In the genomic region with DNA sequence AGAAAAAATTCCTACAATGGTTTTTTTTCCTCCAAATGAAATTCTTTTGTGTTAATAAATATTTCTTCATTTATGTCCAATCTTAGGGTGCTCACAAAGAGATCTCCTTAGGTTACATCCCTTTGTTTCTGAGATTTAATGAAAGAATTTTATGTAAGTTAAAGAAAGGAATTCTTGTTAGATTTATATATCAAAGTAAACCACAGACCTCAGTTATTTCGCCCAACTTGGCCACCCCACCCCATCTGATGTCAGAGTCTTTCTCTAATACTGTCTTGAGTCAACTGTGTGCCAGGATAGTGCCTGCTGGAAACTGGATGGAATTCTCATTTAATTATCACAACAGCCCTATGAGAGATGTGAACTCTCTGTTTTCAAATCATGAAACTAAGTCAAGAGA, we compare ENCODE assay signal across 1 cellular context.
TF ChIP-seq lines count a peak whose summit lies in the region.

No MANE protein-coding gene starts in this region.

TF ChIP-seq in H1, 55 proteins besides CTCF, POLR2A, EP300 and RAD21:
- TF ChIP-seq BRCA1 (IDR thresholded peaks at IDR 0.05; ENCODE audit: low read depth, low read length) (no peak), TCF12 (IDR thresholded peaks at IDR 0.05; ENCODE audit: low read depth, low read length) (no peak), GABPA (IDR thresholded peaks at IDR 0.05; ENCODE audit: borderline replicate concordance, insufficient read depth, low read length) (no peak), ZNF274 (IDR thresholded peaks at IDR 0.05; ENCODE audit: borderline replicate concordance, extremely low read depth, low read length) (no peak), ATF3 (IDR thresholded peaks at IDR 0.05; ENCODE audit: insufficient read depth, low read depth, low read length) (no peak), RXRA (IDR thresholded peaks at IDR 0.05; ENCODE audit: insufficient read depth, low read depth, low read length) (no peak), CHD2 (IDR thresholded peaks at IDR 0.05; ENCODE audit: low read length) (no peak), CBX8 (IDR thresholded peaks at IDR 0.05; ENCODE audit: borderline replicate concordance, low read depth, low read length) (no peak), NRF1 (IDR thresholded peaks at IDR 0.05; ENCODE audit: low read depth, low read length) (no peak), SP1 (IDR thresholded peaks at IDR 0.05; ENCODE audit: low read depth, low read length) (no peak), CREB1 (IDR thresholded peaks at IDR 0.05) (no peak), SUZ12 (IDR thresholded peaks at IDR 0.05; ENCODE audit: low read length) (no peak), FOSL1 (IDR thresholded peaks at IDR 0.05; ENCODE audit: insufficient read depth, low read depth, low read length) (no peak)
- TF ChIP-seq, protein P1, sequence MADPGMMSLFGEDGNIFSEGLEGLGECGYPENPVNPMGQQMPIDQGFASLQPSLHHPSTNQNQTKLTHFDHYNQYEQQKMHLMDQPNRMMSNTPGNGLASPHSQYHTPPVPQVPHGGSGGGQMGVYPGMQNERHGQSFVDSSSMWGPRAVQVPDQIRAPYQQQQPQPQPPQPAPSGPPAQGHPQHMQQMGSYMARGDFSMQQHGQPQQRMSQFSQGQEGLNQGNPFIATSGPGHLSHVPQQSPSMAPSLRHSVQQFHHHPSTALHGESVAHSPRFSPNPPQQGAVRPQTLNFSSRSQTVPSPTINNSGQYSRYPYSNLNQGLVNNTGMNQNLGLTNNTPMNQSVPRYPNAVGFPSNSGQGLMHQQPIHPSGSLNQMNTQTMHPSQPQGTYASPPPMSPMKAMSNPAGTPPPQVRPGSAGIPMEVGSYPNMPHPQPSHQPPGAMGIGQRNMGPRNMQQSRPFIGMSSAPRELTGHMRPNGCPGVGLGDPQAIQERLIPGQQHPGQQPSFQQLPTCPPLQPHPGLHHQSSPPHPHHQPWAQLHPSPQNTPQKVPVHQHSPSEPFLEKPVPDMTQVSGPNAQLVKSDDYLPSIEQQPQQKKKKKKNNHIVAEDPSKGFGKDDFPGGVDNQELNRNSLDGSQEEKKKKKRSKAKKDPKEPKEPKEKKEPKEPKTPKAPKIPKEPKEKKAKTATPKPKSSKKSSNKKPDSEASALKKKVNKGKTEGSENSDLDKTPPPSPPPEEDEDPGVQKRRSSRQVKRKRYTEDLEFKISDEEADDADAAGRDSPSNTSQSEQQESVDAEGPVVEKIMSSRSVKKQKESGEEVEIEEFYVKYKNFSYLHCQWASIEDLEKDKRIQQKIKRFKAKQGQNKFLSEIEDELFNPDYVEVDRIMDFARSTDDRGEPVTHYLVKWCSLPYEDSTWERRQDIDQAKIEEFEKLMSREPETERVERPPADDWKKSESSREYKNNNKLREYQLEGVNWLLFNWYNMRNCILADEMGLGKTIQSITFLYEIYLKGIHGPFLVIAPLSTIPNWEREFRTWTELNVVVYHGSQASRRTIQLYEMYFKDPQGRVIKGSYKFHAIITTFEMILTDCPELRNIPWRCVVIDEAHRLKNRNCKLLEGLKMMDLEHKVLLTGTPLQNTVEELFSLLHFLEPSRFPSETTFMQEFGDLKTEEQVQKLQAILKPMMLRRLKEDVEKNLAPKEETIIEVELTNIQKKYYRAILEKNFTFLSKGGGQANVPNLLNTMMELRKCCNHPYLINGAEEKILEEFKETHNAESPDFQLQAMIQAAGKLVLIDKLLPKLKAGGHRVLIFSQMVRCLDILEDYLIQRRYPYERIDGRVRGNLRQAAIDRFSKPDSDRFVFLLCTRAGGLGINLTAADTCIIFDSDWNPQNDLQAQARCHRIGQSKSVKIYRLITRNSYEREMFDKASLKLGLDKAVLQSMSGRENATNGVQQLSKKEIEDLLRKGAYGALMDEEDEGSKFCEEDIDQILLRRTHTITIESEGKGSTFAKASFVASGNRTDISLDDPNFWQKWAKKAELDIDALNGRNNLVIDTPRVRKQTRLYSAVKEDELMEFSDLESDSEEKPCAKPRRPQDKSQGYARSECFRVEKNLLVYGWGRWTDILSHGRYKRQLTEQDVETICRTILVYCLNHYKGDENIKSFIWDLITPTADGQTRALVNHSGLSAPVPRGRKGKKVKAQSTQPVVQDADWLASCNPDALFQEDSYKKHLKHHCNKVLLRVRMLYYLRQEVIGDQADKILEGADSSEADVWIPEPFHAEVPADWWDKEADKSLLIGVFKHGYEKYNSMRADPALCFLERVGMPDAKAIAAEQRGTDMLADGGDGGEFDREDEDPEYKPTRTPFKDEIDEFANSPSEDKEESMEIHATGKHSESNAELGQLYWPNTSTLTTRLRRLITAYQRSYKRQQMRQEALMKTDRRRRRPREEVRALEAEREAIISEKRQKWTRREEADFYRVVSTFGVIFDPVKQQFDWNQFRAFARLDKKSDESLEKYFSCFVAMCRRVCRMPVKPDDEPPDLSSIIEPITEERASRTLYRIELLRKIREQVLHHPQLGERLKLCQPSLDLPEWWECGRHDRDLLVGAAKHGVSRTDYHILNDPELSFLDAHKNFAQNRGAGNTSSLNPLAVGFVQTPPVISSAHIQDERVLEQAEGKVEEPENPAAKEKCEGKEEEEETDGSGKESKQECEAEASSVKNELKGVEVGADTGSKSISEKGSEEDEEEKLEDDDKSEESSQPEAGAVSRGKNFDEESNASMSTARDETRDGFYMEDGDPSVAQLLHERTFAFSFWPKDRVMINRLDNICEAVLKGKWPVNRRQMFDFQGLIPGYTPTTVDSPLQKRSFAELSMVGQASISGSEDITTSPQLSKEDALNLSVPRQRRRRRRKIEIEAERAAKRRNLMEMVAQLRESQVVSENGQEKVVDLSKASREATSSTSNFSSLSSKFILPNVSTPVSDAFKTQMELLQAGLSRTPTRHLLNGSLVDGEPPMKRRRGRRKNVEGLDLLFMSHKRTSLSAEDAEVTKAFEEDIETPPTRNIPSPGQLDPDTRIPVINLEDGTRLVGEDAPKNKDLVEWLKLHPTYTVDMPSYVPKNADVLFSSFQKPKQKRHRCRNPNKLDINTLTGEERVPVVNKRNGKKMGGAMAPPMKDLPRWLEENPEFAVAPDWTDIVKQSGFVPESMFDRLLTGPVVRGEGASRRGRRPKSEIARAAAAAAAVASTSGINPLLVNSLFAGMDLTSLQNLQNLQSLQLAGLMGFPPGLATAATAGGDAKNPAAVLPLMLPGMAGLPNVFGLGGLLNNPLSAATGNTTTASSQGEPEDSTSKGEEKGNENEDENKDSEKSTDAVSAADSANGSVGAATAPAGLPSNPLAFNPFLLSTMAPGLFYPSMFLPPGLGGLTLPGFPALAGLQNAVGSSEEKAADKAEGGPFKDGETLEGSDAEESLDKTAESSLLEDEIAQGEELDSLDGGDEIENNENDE (IDR thresholded peaks at IDR 0.05; ENCODE audit: insufficient replicate concordance, low read length) = no peak
